ENCODE assay signal across 8 cellular contexts in genomic region chr19:12042893-12043292, GRCh38. TPM values are rescaled to one million over a fixed set of nuclear protein-coding genes. Genes with fewer than 3 reads are reported as not detected.
"Had no signal": no experiment of that assay in that cellular context is flagged by ENCODE, and none has a peak within 500 bp of the region (broad histone marks: within the 10 kb centered on the region; RNA-seq: fewer than 3 reads in every experiment).

No MANE protein-coding gene starts in this region.

- H3K27ac Mint-ChIP-seq: HFFc6, IgD-negative memory B cell had no signal

- H3K9ac ChIP-seq: GM23248 had no signal

- H3K27ac ChIP-seq: GM23248 had no signal

- H3K4me3 Mint-ChIP-seq: HFFc6, IgD-negative memory B cell had no signal

- H3K4me3 ChIP-seq: GM23248, HAP-1 had no signal

- H3K36me3 ChIP-seq: HAP-1 had no signal

- DNase-seq: GM23248, GOT3, H7, HFFc6 had no signal

- H3K27me3 Mint-ChIP-seq: IgD-negative memory B cell had no signal

- H3K4me1 ChIP-seq: HAP-1 had no signal

- H2AFZ ChIP-seq: GM23248 had no signal

- H3K4me1 Mint-ChIP-seq: IgD-negative memory B cell had no signal

RNA-seq across cellular contexts. Expression of gene ZNF433, which starts 7.4 kb away (rescaled TPM):
- total RNA-seq: H7 had no signal

RNA-seq across cellular contexts. Expression of gene ZNF878, which starts 9.9 kb away (rescaled TPM):
- total RNA-seq: GM23248, H7, HT-29 had no signal
- polyA plus RNA-seq: IgD-negative memory B cell had no signal

RNA-seq across cellular contexts. Expression of gene ZNF844, which starts 21.6 kb away (rescaled TPM):
- total RNA-seq: H4 had no signal
